Comparison of ENCODE assay signal across 15 cellular contexts in the genomic region with DNA sequence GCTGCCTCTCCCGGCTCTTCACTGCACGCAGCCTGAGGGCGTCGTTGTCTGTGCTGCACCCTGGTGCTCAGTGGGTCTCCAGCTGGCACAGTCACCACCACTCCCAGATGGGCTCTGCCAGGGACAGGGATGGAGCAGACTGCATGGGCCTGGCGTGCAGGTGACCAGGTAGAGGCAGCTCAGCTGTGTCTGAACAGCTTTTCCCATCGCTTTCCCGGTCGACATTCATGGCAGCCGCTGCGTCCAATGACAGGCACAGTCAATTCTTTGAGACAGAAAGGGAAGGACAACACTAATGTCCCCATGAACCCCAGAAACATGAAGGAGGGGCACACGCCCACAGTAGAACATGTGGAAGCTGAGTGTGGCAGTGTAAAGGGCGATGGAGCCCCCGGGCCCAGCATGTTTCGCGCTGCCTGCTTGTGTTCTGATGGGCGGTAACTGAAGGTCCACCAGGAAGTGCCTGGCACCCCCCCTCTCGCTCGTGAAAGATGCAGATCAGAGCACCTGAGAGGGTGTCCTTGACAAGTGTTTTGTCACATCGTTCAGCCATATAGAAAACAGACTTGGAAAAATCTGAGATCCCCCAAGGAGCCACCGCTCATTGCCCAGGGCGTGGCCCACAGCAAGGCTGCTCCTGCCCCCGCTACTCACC.
DNase-seq lines count a peak whose midpoint lies in the region; ATAC-seq and TF ChIP-seq lines count a peak whose summit lies in the region.
"Had no signal": no experiment of that assay in that cellular context is flagged by ENCODE, and none has a peak within 500 bp of the region (broad histone marks: within the 10 kb centered on the region; RNA-seq: fewer than 3 reads in every experiment).

No MANE protein-coding gene starts in this region.

- H3K9me3 Mint-ChIP-seq in T-helper 1 cell treated with Interleukin-12 subunit alpha and Interleukin-12 subunit beta and Interleukin-4 antibody, amounts not matched to agents 30 μg/mL and 1 μg/mL, for 36 hours: no peaks in the 10 kb centered on the region
- H3K9me3 Mint-ChIP-seq: nephron had no signal

- DNase-seq in T-helper 1 cell (no peak), RWPE2 (ENCODE audit: low spot score) (peak; percentile 38), colonic mucosa (peak; percentile 13), GDM1 (lab: John Stamatoyannopoulos, UW) (no peak)
- peak; percentile 28 for DNase-seq in stimulated activated CD8-positive, alpha-beta memory T cell treated with anti-CD3 and anti-CD28 coated beads, Interleukin-4, amount 100 ng/mL, for 48 hours
- DNase-seq: dermis blood vessel endothelial cell, hippocampal formation, NCI-H1048 had no signal

- ATAC-seq in RWPE2 (ENCODE audit: low read depth) (no peak), HG02884 (IDR thresholded peaks at IDR 0.05; ENCODE audit: unreplicated experiment) (no peak), HG03521 (IDR thresholded peaks at IDR 0.05; ENCODE audit: unreplicated experiment) (no peak)
- ATAC-seq: left lung, right cardiac atrium had no signal

- no peak for TF ChIP-seq CTCF in RWPE2 (IDR thresholded peaks at IDR 0.05; ENCODE audit: poor library complexity, severe bottlenecking)
- TF ChIP-seq CTCF in colonic mucosa (IDR thresholded peaks at IDR 0.05): no peak

- H3K9me3 ChIP-seq in RWPE2 (ENCODE audit: severe bottlenecking) (no peaks in the 10 kb centered on the region), colonic mucosa (no peaks in the 10 kb centered on the region)
- H3K9me3 ChIP-seq: left lung had no signal

- H3K9ac ChIP-seq in colonic mucosa (ENCODE audit: low read depth in 2 of 2, low read length in 2 of 2): no peak overlapping the region

- H3K4me1 ChIP-seq in RWPE2 (ENCODE audit: insufficient read depth, poor library complexity, severe bottlenecking) (no peaks in the 10 kb centered on the region), colonic mucosa (no peaks in the 10 kb centered on the region)

- peak overlapping the region; percentile 89 for H3K27ac Mint-ChIP-seq in T-helper 1 cell treated with Interleukin-12 subunit alpha and Interleukin-12 subunit beta and Interleukin-4 antibody, amounts not matched to agents 30 μg/mL and 1 μg/mL, for 36 hours
- H3K27ac Mint-ChIP-seq: nephron had no signal

- peaks cover 50% of the 10 kb centered on the region for H3K4me1 Mint-ChIP-seq in T-helper 1 cell treated with Interleukin-12 subunit alpha and Interleukin-12 subunit beta and Interleukin-4 antibody, amounts not matched to agents 30 μg/mL and 1 μg/mL, for 36 hours (ENCODE audit: low read depth)

- H3K27me3 ChIP-seq in RWPE2 (ENCODE audit: insufficient read depth, poor library complexity, severe bottlenecking): no peaks in the 10 kb centered on the region
- H3K27me3 ChIP-seq in colonic mucosa: no peaks in the 10 kb centered on the region

- H3K27me3 Mint-ChIP-seq in T-helper 1 cell treated with Interleukin-12 subunit alpha and Interleukin-12 subunit beta and Interleukin-4 antibody, amounts not matched to agents 30 μg/mL and 1 μg/mL, for 36 hours (ENCODE audit: low read depth): no peaks in the 10 kb centered on the region

- H3K27ac ChIP-seq in RWPE2 (ENCODE audit: poor library complexity, severe bottlenecking) (no peak overlapping the region), colonic mucosa (no peak overlapping the region)
- H3K27ac ChIP-seq: 22Rv1 had no signal

- no peaks in the 10 kb centered on the region for H3K36me3 ChIP-seq in RWPE2 (ENCODE audit: low read depth)
- no peaks in the 10 kb centered on the region for H3K36me3 ChIP-seq in colonic mucosa

- intact Hi-C loops in colonic mucosa (cut with DNase I): no loop called here

- H3K36me3 Mint-ChIP-seq in T-helper 1 cell treated with Interleukin-12 subunit alpha and Interleukin-12 subunit beta and Interleukin-4 antibody, amounts not matched to agents 30 μg/mL and 1 μg/mL, for 36 hours (ENCODE audit: low read depth): peaks cover 9% of the 10 kb centered on the region

- no peak overlapping the region for H3K4me3 Mint-ChIP-seq in T-helper 1 cell treated with Interleukin-12 subunit alpha and Interleukin-12 subunit beta and Interleukin-4 antibody, amounts not matched to agents 30 μg/mL and 1 μg/mL, for 36 hours
- H3K4me3 Mint-ChIP-seq: nephron had no signal

- H3K4me3 ChIP-seq in RWPE2 (ENCODE audit: severe bottlenecking): no peak overlapping the region
- H3K4me3 ChIP-seq in colonic mucosa: no peak overlapping the region
- H3K4me3 ChIP-seq: left lung had no signal

Comparison
In these comparisons a context has a peak if more than half of its experiments do, and no peak if none do; other contexts are left out.
1. DNase-seq: peak in RWPE2 (single experiment), colonic mucosa (single experiment) and stimulated activated CD8-positive, alpha-beta memory T cell treated with anti-CD3 and anti-CD28 coated beads, Interleukin-4, amount 100 ng/mL, for 48 hours (single experiment); none in T-helper 1 cell (0 of 5) and GDM1 (single experiment).